In the genomic region with DNA sequence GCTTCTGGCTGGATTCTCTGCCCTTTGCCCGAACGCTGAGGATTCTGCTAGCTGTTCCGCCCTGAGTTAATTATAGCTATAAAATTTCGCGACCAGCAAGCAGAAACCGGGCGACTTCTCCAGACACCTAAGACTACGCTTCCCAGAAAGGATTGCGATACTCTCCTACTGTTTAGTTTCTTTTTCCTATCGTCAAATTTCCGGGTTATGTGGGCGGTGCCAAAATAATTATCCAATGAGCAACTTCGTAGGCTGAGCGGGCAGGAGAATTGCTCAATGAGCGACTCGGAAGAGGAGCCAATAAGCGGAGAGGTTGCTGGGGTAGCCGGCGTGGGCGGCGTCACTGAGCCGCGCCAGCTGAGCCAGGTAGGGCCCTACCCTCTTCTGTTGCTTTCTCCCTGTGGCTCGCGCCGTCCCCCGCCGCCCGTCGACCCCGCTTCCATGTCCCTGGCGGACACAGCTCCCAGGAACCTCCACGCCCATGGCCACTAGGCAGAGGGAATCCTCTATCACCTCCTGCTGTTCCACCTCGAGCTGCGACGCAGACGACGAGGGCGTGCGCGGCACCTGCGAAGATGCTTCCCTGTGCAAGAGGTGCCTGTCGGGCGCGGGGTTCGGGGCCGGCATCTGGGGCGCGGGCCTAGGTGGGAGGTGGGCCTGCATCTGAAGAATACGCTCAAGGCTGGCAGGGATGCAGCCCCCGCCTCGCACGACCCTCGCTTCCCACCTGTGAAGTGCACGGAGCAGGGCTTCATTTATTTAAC, we compare ENCODE assay signal across 8 cellular contexts. TPM values are rescaled to one million over a fixed set of nuclear protein-coding genes. Genes with fewer than 3 reads are reported as not detected.
A peak's percentile ranks its signal among the peaks of the same experiment; 100 is the strongest.
DNase-seq lines count a peak whose midpoint lies in the region; ATAC-seq and TF ChIP-seq lines count a peak whose summit lies in the region.

Gene LCMT1 (plus strand): TSS at position 340 of the 764 bp plus-strand sequence. CDS start 142 bp downstream, at position 482.

- peak within 1 kb of the TSS; percentile 67 for H3K27ac ChIP-seq in angular gyrus (ENCODE audit: low read depth, low read length)
- peak within 1 kb of the TSS; percentile 72 to 79 for H3K27ac ChIP-seq in prostate gland
- peak within 1 kb of the TSS; percentile 24 for H3K27ac ChIP-seq in urinary bladder (ENCODE audit: low read depth)

- ATAC-seq in GM18498 (IDR thresholded peaks at IDR 0.05; ENCODE audit: unreplicated experiment): peak; percentile 95
- peak; percentile 90 for ATAC-seq in HG02938 (IDR thresholded peaks at IDR 0.05; ENCODE audit: unreplicated experiment)
- ATAC-seq in left ventricle myocardium superior: peak; percentile 88

- intact Hi-C loops in left ventricle myocardium superior (cut with micrococcal nuclease) (loop anchor here (10.0 kb wide), 1 partner anchor 47 kb away; no protein-coding TSS in a partner anchor), prostate gland (cut with DNase I) (no loop called here)

- DNase-seq in NCI-H187 (lab: John Stamatoyannopoulos, UW): peak; percentile 53 to 80
- DNase-seq in T-helper 2 cell: peak; percentile 70 to 98 (median 87)
- DNase-seq in left ventricle myocardium superior: peak; percentile 91
- DNase-seq in prostate gland (ENCODE audit: low spot score): peak; percentile 96

- H3K4me3 ChIP-seq in prostate gland (peak within 1 kb of the TSS; percentile 80 to 89), urinary bladder (ENCODE audit: low read depth, low read length) (peak within 1 kb of the TSS; percentile 69)

- TF ChIP-seq CTCF in prostate gland (IDR thresholded peaks at IDR 0.05): no peak

- no peaks in the 10 kb centered on the region for H3K27me3 ChIP-seq in prostate gland (replicated peaks; ENCODE audit: insufficient read depth)

- H3K36me3 ChIP-seq in prostate gland: no peaks in the 10 kb centered on the region
- no peaks in the 10 kb centered on the region for H3K36me3 ChIP-seq in urinary bladder (ENCODE audit: insufficient read depth)

- under 1% methylated on average over 48 of the region's 55 CpGs for WGBS in prostate gland
- WGBS in urinary bladder: under 1% methylated on average over 55 of the region's 55 CpGs

- no peaks in the 10 kb centered on the region for H3K9me3 ChIP-seq in prostate gland

- H3K4me1 ChIP-seq in prostate gland (replicated peaks): peaks cover 7% of the 10 kb centered on the region
- H3K4me1 ChIP-seq in urinary bladder (ENCODE audit: insufficient read depth): no peaks in the 10 kb centered on the region

- TF ChIP-seq POLR2A in prostate gland (IDR thresholded peaks at IDR 0.05): peak; percentile 43

RNA-seq across cellular contexts. Expression of gene LCMT1, which starts in this region (rescaled TPM):
- 41.7 TPM for total RNA-seq in left ventricle myocardium superior
- 10 to 100 TPM; 49.0 to 74.7 TPM for total RNA-seq in prostate gland
- total RNA-seq in urinary bladder: 19.0 TPM
- 24.3 TPM for polyA plus RNA-seq in urinary bladder

Comparison
In these comparisons a context has a peak if more than half of its experiments do, and no peak if none do; other contexts are left out.
1. Peak in every context shown above with its lines: DNase-seq, ATAC-seq, H3K4me3 ChIP-seq and H3K27ac ChIP-seq.
2. H3K27ac ChIP-seq: peak in every context shown above with its lines; median percentile 76 in prostate gland; 67 in angular gyrus; 24 in urinary bladder.